9 cellular contexts compared by ENCODE assay signal in the genomic region with DNA sequence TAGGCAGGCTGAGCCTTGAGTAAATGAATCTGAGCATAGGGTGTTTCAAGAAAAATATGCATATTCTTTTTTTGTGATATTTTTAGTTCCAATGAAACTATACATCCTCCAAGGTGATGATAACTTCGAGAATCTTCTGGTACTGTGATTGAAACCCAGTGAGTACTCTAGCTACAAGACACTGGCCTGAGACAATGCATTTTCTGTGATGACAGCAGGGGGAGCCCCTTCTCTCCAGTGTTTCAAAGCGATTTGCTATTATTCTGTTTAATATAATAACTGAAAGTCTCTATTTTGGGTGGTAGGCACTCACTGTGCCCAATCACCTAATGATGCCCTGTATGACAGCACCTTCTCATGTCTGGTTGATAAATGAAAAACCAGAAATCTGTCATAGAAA. TPM values are rescaled to one million over a fixed set of nuclear protein-coding genes. Genes with fewer than 3 reads are reported as not detected.
A peak's percentile ranks its signal among the peaks of the same experiment; 100 is the strongest.
DNase-seq lines count a peak whose midpoint lies in the region; TF ChIP-seq lines count a peak whose summit lies in the region.
"Had no signal": no experiment of that assay in that cellular context is flagged by ENCODE, and none has a peak within 500 bp of the region (broad histone marks: within the 10 kb centered on the region; RNA-seq: fewer than 3 reads in every experiment).

No MANE protein-coding gene starts in this region.

- intact Hi-C loops in dorsolateral prefrontal cortex (cut with DNase I): loop anchor here in 1 of 2 donors (2.0 to 5.0 kb wide), 2 partner anchors 41 to 99 kb away; no protein-coding TSS in a partner anchor

- no peaks in the 10 kb centered on the region for H3K27me3 Mint-ChIP-seq in neural crest cell (ENCODE audit: low read depth)

- H3K4me3 Mint-ChIP-seq in neural crest cell: peak overlapping the region; percentile 69

- H3K4me3 ChIP-seq in WI38 (ENCODE audit: low read depth, low read length): no peak overlapping the region
- no peak overlapping the region for H3K4me3 ChIP-seq in dorsolateral prefrontal cortex

- H3K4me1 Mint-ChIP-seq in neural crest cell: peaks cover 39% of the 10 kb centered on the region

- H3K27me3 ChIP-seq in dorsolateral prefrontal cortex: no peaks in the 10 kb centered on the region
- H3K27me3 ChIP-seq: BLaER1 treated with 17β-estradiol and CSF1 and Interleukin-3, amounts not matched to agents 10 nM and 100 nM had no signal

- H3K27ac Mint-ChIP-seq in neural crest cell (ENCODE audit: unreplicated experiment): no peak overlapping the region

- DNase-seq in NCI-H1105 treated with DMSO at 0.1 percent for 48 hours (lab: John Stamatoyannopoulos, UW): peak; percentile 26
- no peak for DNase-seq in NCI-H1105 (lab: John Stamatoyannopoulos, UW)
- DNase-seq in MV-4-11 (lab: John Stamatoyannopoulos, UW): peak; percentile 65
- DNase-seq in dorsolateral prefrontal cortex: peak in 2 of 10 donors; percentile 54 to 69
- peak; percentile 41 for DNase-seq in neural crest cell (ENCODE audit: low read depth, low spot score)
- DNase-seq in GOT3 (lab: John Stamatoyannopoulos, UW): no peak
- no peak for DNase-seq in cerebellar nuclear complex (lab: John Stamatoyannopoulos, UW)

- H3K27ac ChIP-seq in dorsolateral prefrontal cortex: peak overlapping the region in 33 of 59 donors; percentile 4 to 100 (median 97)

- H3K36me3 Mint-ChIP-seq in neural crest cell (ENCODE audit: low read depth): no peaks in the 10 kb centered on the region

- TF ChIP-seq CTCF in WI38 (IDR thresholded peaks at IDR 0.05; ENCODE audit: low read depth, low read length): peak; percentile 52
- TF ChIP-seq CTCF in dorsolateral prefrontal cortex (IDR thresholded peaks at IDR 0.05 in 54 of 56, conservative IDR thresholded peaks at IDR 0.05 in 2 of 56; ENCODE audit: low read depth in 1 of 56, partially characterized antibody in 56 of 56): peak; percentile 14 to 75 (median 60)
- peak; percentile 66 for TF ChIP-seq CTCF in neural crest cell (conservative IDR thresholded peaks at IDR 0.05)

- H3K9me3 Mint-ChIP-seq in neural crest cell: peaks cover 7% of the 10 kb centered on the region

RNA-seq across cellular contexts. Expression of gene IRF2BP2, which starts 12.1 kb away (rescaled TPM):
- total RNA-seq in dorsolateral prefrontal cortex (100 to 1,000 TPM in 54 of 120 experiments, 10 to 100 TPM in 66; 60.9 to 188 (median 96.3) TPM), neural crest cell (55.6 and 59.9 TPM in 2 replicates)

Comparison
In these comparisons a context has a peak if more than half of its experiments do, and no peak if none do; other contexts are left out.
1. DNase-seq: peak in NCI-H1105 treated with DMSO at 0.1 percent for 48 hours (single experiment), MV-4-11 (single experiment) and neural crest cell (single experiment); none in NCI-H1105 (single experiment), GOT3 (single experiment) and cerebellar nuclear complex (0 of 2).
2. Peak in every context shown above with its lines, with median percentiles within 50 percentile points of each other: CTCF ChIP-seq.